Comparison of ENCODE assay signal across 8 cellular contexts in genomic region chr1:62784509-62785365, GRCh38. TPM values are rescaled to one million over a fixed set of nuclear protein-coding genes. Genes with fewer than 3 reads are reported as not detected.
DNase-seq lines count a peak whose midpoint lies in the region; ATAC-seq and TF ChIP-seq lines count a peak whose summit lies in the region.

No MANE protein-coding gene starts in this region.

- no peak for TF ChIP-seq POLR2A in HCT116 (IDR thresholded peaks at IDR 0.05; ENCODE audit: borderline replicate concordance, extremely low read depth, insufficient read depth, insufficient read length)

- H3K18ac ChIP-seq in mesenchymal stem cell (ENCODE audit: low read depth in 1 of 2, low read length in 2 of 2), result no peak overlapping the region

- DNase-seq in NCI-H2107 treated with DMSO at 0.1 percent for 48 hours (lab: John Stamatoyannopoulos, UW; ENCODE audit: unreplicated experiment) (peak; percentile 57), NCI-H2107 (lab: John Stamatoyannopoulos, UW) (no peak), HCT116 (ENCODE audit: low read depth, low spot score) (no peak), NAMALWA (ENCODE audit: low spot score) (peak; percentile 48), choroid plexus epithelial cell (ENCODE audit: low read depth) (peak; percentile 32), mesenchymal stem cell (no peak), HuH-7.5 (ENCODE audit: low spot score) (no peak)
- no peak for DNase-seq in stimulated activated naive CD4-positive, alpha-beta T cell treated with Interleukin-2 at 50 U/mL for 16 hours (lab: John Stamatoyannopoulos, UW)

- no peak overlapping the region for H3K23ac ChIP-seq in mesenchymal stem cell (ENCODE audit: low read length in 2 of 2)

- H2AK5ac ChIP-seq in mesenchymal stem cell (ENCODE audit: low read length, severe bottlenecking), result no peak overlapping the region

- no peaks in the 10 kb centered on the region for H4K20me1 ChIP-seq in HCT116 (ENCODE audit: insufficient read depth)

- peaks cover 0 to 11% of the 10 kb centered on the region in 2 experiments; a peak in 2 of 4 replicates for H3K4me1 ChIP-seq in HCT116 (ENCODE audit: control insufficient read depth in 1 of 2, insufficient read depth in 2 of 2, low read length in 2 of 2)
- no peaks in the 10 kb centered on the region for H3K4me1 ChIP-seq in mesenchymal stem cell (ENCODE audit: control insufficient read depth, insufficient read depth, low read depth, low read length)

- H3K14ac ChIP-seq in mesenchymal stem cell (ENCODE audit: low read length in 2 of 2), result no peak overlapping the region

- H3K79me2 ChIP-seq in HCT116 (ENCODE audit: insufficient read depth, low read length), result peaks cover 8% of the 10 kb centered on the region

- H3K27ac ChIP-seq in HCT116 (ENCODE audit: low read depth, low read length) (peak overlapping the region; percentile 69; the same call in 1 of the 2 replicates), mesenchymal stem cell (ENCODE audit: low read length, poor library complexity, severe bottlenecking) (no peak overlapping the region)

- H2BK12ac ChIP-seq in mesenchymal stem cell (ENCODE audit: low read length in 2 of 2), result no peak overlapping the region

- TF ChIP-seq CTCF in HCT116 (IDR thresholded peaks at IDR 0.05 in 2 of 3, conservative IDR thresholded peaks at IDR 0.05 in 1 of 3; ENCODE audit: borderline replicate concordance in 1 of 3, insufficient read depth in 1 of 3, low read depth in 2 of 3, low read length in 2 of 3) (no peak), choroid plexus epithelial cell (conservative IDR thresholded peaks at IDR 0.05; ENCODE audit: low read depth, low read length) (no peak)

- H4K91ac ChIP-seq in mesenchymal stem cell (ENCODE audit: low read length), result no peak overlapping the region

- ATAC-seq in HCT116, result peak; percentile 50

- peak overlapping the region; percentile 82 to 87 for H3K4me3 ChIP-seq in HCT116 (replicated peaks in 1 of 2; ENCODE audit: low read depth in 1 of 2, low read length in 2 of 2)
- H3K4me3 ChIP-seq in choroid plexus epithelial cell (ENCODE audit: low read depth, low read length), result peak overlapping the region; percentile 76
- H3K4me3 ChIP-seq in mesenchymal stem cell (ENCODE audit: insufficient read depth in 1 of 2, low read depth in 1 of 2, low read length in 2 of 2), result peak overlapping the region; percentile 75 to 98

- H3K9me2 ChIP-seq in HCT116 (ENCODE audit: insufficient read depth), result no peaks in the 10 kb centered on the region

- POLR2A ChIA-PET in HCT116 (lab: Charles Lee), result no interaction called here

- no peak overlapping the region for H2BK5ac ChIP-seq in mesenchymal stem cell (ENCODE audit: low read depth, low read length, poor library complexity, severe bottlenecking)

- H2BK15ac ChIP-seq in mesenchymal stem cell (ENCODE audit: low read depth, poor library complexity, severe bottlenecking), result no peak overlapping the region

- peak overlapping the region; percentile 75 for H3K9ac ChIP-seq in HCT116 (ENCODE audit: low read length)
- peak overlapping the region; percentile 98 for H3K9ac ChIP-seq in mesenchymal stem cell (ENCODE audit: low read length)

- H3K4me2 ChIP-seq in HCT116 (ENCODE audit: low read length) (peak overlapping the region; percentile 90), mesenchymal stem cell (ENCODE audit: low read length, poor library complexity, severe bottlenecking) (peak overlapping the region; percentile 75)

- no peak overlapping the region for H2BK120ac ChIP-seq in mesenchymal stem cell (ENCODE audit: low read depth, low read length)

- 17% methylated on average over 4 of the region's 12 CpGs for WGBS in mesenchymal stem cell

- peaks cover 2% of the 10 kb centered on the region for H3K79me1 ChIP-seq in mesenchymal stem cell (replicated peaks; ENCODE audit: low read length, poor library complexity, severe bottlenecking)

- intact Hi-C loops in HCT116 (cut with micrococcal nuclease), result no loop called here

- no peak overlapping the region for H3K4ac ChIP-seq in mesenchymal stem cell (ENCODE audit: low read depth in 1 of 2, low read length in 2 of 2)

- H3K36me3 ChIP-seq in HCT116 (ENCODE audit: control insufficient read depth in 1 of 2, insufficient read depth in 2 of 2, low read length in 2 of 2), result no peaks in the 10 kb centered on the region
- H3K36me3 ChIP-seq in mesenchymal stem cell (ENCODE audit: control insufficient read depth in 1 of 2, insufficient read depth in 2 of 2, low read depth in 1 of 2, low read length in 2 of 2), result no peaks in the 10 kb centered on the region

- H3K9me3 ChIP-seq in HCT116 (ENCODE audit: control insufficient read depth in 1 of 2, insufficient read depth in 1 of 2, low read depth in 1 of 2, low read length in 2 of 2), result no peaks in the 10 kb centered on the region
- H3K9me3 ChIP-seq in mesenchymal stem cell (ENCODE audit: control insufficient read depth, low read length), result no peaks in the 10 kb centered on the region

- H3K27me3 ChIP-seq in HCT116 (ENCODE audit: insufficient read depth, low read length) (no peaks in the 10 kb centered on the region), mesenchymal stem cell (ENCODE audit: control insufficient read depth in 1 of 2, insufficient read depth in 1 of 2, low read length in 2 of 2) (no peaks in the 10 kb centered on the region)

- TF ChIP-seq RAD21 in HCT116 (IDR thresholded peaks at IDR 0.05; ENCODE audit: low read depth), result no peak

- no TSS peak for BruUV-seq in HCT116 (replicated peaks; lab: Mats Ljungman, UMichigan)

- CTCF ChIA-PET in HCT116 (lab: Charles Lee), result no interaction called here

- H2AFZ ChIP-seq in HCT116 (ENCODE audit: low read depth, low read length, poor library complexity, severe bottlenecking), result peak overlapping the region; percentile 68
- H2AFZ ChIP-seq in mesenchymal stem cell (ENCODE audit: low read depth, low read length), result no peak overlapping the region

- RAD21 ChIA-PET in HCT116 (lab: Charles Lee; ENCODE audit: low non-redundant PET in 1 of 2, low total read pairs in 2 of 2, uncharacterized antibody in 2 of 2, unreplicated experiment in 2 of 2), result no interaction called here

- no peak overlapping the region for H4K8ac ChIP-seq in mesenchymal stem cell (ENCODE audit: low read length)

TF ChIP-seq in HCT116, 20 proteins besides CTCF, POLR2A, EP300 and RAD21:
- TF ChIP-seq ATF3 (IDR thresholded peaks at IDR 0.05) (no peak), ZFX (IDR thresholded peaks at IDR 0.05) (no peak), CEBPB (IDR thresholded peaks at IDR 0.05; ENCODE audit: low read depth) (no peak), ZNF274 (IDR thresholded peaks at IDR 0.05; ENCODE audit: low read depth, low read length) (no peak), JUND (IDR thresholded peaks at IDR 0.05) (no peak), SP1 (IDR thresholded peaks at IDR 0.05; ENCODE audit: low read depth) (no peak), YY1 (IDR thresholded peaks at IDR 0.05; ENCODE audit: extremely low read depth, insufficient replicate concordance, low read depth, low read length) (no peak), POLR2AphosphoS5 (IDR thresholded peaks at IDR 0.05; ENCODE audit: low read depth, low read length) (no peak), SIN3A (IDR thresholded peaks at IDR 0.05; ENCODE audit: low read depth) (no peak)
- TF ChIP-seq, protein P1, sequence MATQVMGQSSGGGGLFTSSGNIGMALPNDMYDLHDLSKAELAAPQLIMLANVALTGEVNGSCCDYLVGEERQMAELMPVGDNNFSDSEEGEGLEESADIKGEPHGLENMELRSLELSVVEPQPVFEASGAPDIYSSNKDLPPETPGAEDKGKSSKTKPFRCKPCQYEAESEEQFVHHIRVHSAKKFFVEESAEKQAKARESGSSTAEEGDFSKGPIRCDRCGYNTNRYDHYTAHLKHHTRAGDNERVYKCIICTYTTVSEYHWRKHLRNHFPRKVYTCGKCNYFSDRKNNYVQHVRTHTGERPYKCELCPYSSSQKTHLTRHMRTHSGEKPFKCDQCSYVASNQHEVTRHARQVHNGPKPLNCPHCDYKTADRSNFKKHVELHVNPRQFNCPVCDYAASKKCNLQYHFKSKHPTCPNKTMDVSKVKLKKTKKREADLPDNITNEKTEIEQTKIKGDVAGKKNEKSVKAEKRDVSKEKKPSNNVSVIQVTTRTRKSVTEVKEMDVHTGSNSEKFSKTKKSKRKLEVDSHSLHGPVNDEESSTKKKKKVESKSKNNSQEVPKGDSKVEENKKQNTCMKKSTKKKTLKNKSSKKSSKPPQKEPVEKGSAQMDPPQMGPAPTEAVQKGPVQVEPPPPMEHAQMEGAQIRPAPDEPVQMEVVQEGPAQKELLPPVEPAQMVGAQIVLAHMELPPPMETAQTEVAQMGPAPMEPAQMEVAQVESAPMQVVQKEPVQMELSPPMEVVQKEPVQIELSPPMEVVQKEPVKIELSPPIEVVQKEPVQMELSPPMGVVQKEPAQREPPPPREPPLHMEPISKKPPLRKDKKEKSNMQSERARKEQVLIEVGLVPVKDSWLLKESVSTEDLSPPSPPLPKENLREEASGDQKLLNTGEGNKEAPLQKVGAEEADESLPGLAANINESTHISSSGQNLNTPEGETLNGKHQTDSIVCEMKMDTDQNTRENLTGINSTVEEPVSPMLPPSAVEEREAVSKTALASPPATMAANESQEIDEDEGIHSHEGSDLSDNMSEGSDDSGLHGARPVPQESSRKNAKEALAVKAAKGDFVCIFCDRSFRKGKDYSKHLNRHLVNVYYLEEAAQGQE (IDR thresholded peaks at IDR 0.05; ENCODE audit: low read depth), result no peak

RNA-seq across cellular contexts. Expression of gene ATG4C, which starts 0.8 kb away (rescaled TPM):
- 11.8 TPM for total RNA-seq in HCT116 (2021; ENCODE audit: unreplicated experiment)
- 2.5 and 3.5 TPM in 2 replicates for polyA plus RNA-seq in HCT116 (2012)
- polyA plus RNA-seq in mesenchymal stem cell (2013, experiment 1 of 2), result 3.1 TPM
- 3.2 TPM for polyA plus RNA-seq in mesenchymal stem cell (2013, experiment 2 of 2)

Comparison
In these comparisons a context has a peak if more than half of its experiments do, and no peak if none do; other contexts are left out.
1. DNase-seq: peak in NCI-H2107 treated with DMSO at 0.1 percent for 48 hours (single experiment), NAMALWA (single experiment) and choroid plexus epithelial cell (single experiment); none in NCI-H2107 (single experiment), HCT116 (single experiment), mesenchymal stem cell (single experiment), stimulated activated naive CD4-positive, alpha-beta T cell treated with Interleukin-2 at 50 U/mL for 16 hours (single experiment) and HuH-7.5 (single experiment).
2. Peak in every context shown above with its lines, with median percentiles within 50 percentile points of each other: H3K4me3 ChIP-seq.